ENCODE assay signal across 2 cellular contexts in the genomic region with DNA sequence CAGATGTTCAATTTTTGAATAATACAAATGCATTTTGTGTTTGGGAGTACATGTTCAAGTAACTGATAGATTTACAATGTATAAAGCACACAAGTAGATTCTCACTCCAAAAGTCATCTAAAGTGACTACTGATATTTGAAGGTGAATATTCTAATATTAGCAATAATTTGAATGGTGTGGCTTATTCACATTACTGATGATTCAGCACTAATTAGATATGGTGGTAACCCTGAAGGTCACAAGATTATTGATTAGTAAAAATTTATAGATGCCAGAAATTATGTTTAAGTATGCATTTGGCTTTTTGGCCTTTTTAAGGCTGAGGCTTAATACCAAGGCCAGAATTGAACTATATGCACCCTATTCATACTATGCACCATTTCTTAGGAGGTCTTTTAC.
TF ChIP-seq lines count a peak whose summit lies in the region.

No MANE protein-coding gene starts in this region.

TF ChIP-seq in HepG2, 621 proteins besides CTCF, POLR2A, EP300 and RAD21:
- TF ChIP-seq MAFK (conservative IDR thresholded peaks at IDR 0.05 in 1 of 2, IDR thresholded peaks at IDR 0.05 in 1 of 2; ENCODE audit: low read length in 2 of 2) = peak; percentile 89 to 97
- peak; percentile 93 for TF ChIP-seq MAFF (IDR thresholded peaks at IDR 0.05; ENCODE audit: low read depth, low read length)
- no peak for TF ChIP-seq SIN3A (IDR thresholded peaks at IDR 0.05; ENCODE audit: borderline replicate concordance, low read depth, low read length)

TF ChIP-seq in K562, 482 proteins besides CTCF, POLR2A, EP300 and RAD21:
- TF ChIP-seq SNRNP70 (optimal IDR thresholded peaks at IDR 0.05; ENCODE audit: low read depth, low read length) = no peak
- TF ChIP-seq, protein P1, sequence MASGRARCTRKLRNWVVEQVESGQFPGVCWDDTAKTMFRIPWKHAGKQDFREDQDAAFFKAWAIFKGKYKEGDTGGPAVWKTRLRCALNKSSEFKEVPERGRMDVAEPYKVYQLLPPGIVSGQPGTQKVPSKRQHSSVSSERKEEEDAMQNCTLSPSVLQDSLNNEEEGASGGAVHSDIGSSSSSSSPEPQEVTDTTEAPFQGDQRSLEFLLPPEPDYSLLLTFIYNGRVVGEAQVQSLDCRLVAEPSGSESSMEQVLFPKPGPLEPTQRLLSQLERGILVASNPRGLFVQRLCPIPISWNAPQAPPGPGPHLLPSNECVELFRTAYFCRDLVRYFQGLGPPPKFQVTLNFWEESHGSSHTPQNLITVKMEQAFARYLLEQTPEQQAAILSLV (tag; IDR thresholded peaks at IDR 0.05) = no peak
- TF ChIP-seq C11orf30 (IDR thresholded peaks at IDR 0.05; ENCODE audit: low read depth) = peak; percentile 87
- no peak for TF ChIP-seq ZNF124 (CRISPR knock-in tag; IDR thresholded peaks at IDR 0.05)
- peak; percentile 95 for TF ChIP-seq ZNF316 (IDR thresholded peaks at IDR 0.05)
- peak; percentile 95 for TF ChIP-seq MAFK (IDR thresholded peaks at IDR 0.05; ENCODE audit: low read length)
- TF ChIP-seq, protein P2, sequence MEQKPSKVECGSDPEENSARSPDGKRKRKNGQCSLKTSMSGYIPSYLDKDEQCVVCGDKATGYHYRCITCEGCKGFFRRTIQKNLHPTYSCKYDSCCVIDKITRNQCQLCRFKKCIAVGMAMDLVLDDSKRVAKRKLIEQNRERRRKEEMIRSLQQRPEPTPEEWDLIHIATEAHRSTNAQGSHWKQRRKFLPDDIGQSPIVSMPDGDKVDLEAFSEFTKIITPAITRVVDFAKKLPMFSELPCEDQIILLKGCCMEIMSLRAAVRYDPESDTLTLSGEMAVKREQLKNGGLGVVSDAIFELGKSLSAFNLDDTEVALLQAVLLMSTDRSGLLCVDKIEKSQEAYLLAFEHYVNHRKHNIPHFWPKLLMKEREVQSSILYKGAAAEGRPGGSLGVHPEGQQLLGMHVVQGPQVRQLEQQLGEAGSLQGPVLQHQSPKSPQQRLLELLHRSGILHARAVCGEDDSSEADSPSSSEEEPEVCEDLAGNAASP (IDR thresholded peaks at IDR 0.05) = no peak
- no peak for TF ChIP-seq SMC3 (conservative IDR thresholded peaks at IDR 0.05; ENCODE audit: insufficient read depth, low read depth, low read length)
- no peak for TF ChIP-seq ILF3 (IDR thresholded peaks at IDR 0.05; ENCODE audit: borderline replicate concordance)
- TF ChIP-seq HNRNPK (IDR thresholded peaks at IDR 0.05; ENCODE audit: low read depth, low read length, poor library complexity, severe bottlenecking) = no peak
- no peak for TF ChIP-seq SIN3B (IDR thresholded peaks at IDR 0.05; ENCODE audit: low read depth)
- TF ChIP-seq MAFG (tag; conservative IDR thresholded peaks at IDR 0.05) = peak; percentile 87
- TF ChIP-seq, protein P3, sequence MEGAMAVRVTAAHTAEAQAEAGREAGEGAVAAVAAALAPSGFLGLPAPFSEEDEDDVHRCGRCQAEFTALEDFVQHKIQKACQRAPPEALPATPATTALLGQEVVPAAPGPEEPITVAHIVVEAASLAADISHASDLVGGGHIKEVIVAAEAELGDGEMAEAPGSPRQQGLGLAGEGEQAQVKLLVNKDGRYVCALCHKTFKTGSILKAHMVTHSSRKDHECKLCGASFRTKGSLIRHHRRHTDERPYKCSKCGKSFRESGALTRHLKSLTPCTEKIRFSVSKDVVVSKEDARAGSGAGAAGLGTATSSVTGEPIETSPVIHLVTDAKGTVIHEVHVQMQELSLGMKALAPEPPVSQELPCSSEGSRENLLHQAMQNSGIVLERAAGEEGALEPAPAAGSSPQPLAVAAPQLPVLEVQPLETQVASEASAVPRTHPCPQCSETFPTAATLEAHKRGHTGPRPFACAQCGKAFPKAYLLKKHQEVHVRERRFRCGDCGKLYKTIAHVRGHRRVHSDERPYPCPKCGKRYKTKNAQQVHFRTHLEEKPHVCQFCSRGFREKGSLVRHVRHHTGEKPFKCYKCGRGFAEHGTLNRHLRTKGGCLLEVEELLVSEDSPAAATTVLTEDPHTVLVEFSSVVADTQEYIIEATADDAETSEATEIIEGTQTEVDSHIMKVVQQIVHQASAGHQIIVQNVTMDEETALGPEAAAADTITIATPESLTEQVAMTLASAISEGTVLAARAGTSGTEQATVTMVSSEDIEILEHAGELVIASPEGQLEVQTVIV (CRISPR knock-in tag; IDR thresholded peaks at IDR 0.05; ENCODE audit: borderline replicate concordance) = no peak
- peak; percentile 94 for TF ChIP-seq MAFF (IDR thresholded peaks at IDR 0.05; ENCODE audit: low read length)
- TF ChIP-seq TGIF2 (CRISPR knock-in tag; IDR thresholded peaks at IDR 0.05) = no peak
- TF ChIP-seq POLR3G (IDR thresholded peaks at IDR 0.05; ENCODE audit: extremely low read depth, insufficient read length, insufficient replicate concordance) = no peak
- no peak for TF ChIP-seq SIN3A (IDR thresholded peaks at IDR 0.05; ENCODE audit: borderline replicate concordance in 2 of 2, control insufficient read depth in 1 of 2, low read depth in 2 of 2, low read length in 2 of 2)
- TF ChIP-seq HDAC3 (IDR thresholded peaks at IDR 0.05; ENCODE audit: borderline replicate concordance, partially characterized antibody) = no peak
- TF ChIP-seq ZNF41 (CRISPR knock-in tag; conservative IDR thresholded peaks at IDR 0.05) = no peak
- no peak for TF ChIP-seq XRCC4 (IDR thresholded peaks at IDR 0.05; ENCODE audit: extremely low read depth, insufficient read depth, insufficient read length)
- TF ChIP-seq, protein P4, sequence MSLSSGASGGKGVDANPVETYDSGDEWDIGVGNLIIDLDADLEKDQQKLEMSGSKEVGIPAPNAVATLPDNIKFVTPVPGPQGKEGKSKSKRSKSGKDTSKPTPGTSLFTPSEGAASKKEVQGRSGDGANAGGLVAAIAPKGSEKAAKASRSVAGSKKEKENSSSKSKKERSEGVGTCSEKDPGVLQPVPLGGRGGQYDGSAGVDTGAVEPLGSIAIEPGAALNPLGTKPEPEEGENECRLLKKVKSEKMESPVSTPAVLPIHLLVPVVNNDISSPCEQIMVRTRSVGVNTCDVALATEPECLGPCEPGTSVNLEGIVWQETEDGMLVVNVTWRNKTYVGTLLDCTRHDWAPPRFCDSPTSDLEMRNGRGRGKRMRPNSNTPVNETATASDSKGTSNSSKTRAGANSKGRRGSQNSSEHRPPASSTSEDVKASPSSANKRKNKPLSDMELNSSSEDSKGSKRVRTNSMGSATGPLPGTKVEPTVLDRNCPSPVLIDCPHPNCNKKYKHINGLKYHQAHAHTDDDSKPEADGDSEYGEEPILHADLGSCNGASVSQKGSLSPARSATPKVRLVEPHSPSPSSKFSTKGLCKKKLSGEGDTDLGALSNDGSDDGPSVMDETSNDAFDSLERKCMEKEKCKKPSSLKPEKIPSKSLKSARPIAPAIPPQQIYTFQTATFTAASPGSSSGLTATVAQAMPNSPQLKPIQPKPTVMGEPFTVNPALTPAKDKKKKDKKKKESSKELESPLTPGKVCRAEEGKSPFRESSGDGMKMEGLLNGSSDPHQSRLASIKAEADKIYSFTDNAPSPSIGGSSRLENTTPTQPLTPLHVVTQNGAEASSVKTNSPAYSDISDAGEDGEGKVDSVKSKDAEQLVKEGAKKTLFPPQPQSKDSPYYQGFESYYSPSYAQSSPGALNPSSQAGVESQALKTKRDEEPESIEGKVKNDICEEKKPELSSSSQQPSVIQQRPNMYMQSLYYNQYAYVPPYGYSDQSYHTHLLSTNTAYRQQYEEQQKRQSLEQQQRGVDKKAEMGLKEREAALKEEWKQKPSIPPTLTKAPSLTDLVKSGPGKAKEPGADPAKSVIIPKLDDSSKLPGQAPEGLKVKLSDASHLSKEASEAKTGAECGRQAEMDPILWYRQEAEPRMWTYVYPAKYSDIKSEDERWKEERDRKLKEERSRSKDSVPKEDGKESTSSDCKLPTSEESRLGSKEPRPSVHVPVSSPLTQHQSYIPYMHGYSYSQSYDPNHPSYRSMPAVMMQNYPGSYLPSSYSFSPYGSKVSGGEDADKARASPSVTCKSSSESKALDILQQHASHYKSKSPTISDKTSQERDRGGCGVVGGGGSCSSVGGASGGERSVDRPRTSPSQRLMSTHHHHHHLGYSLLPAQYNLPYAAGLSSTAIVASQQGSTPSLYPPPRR (CRISPR knock-in tag; IDR thresholded peaks at IDR 0.05; ENCODE audit: borderline replicate concordance) = no peak
